In genomic region chr19:53905787-53906186, GRCh38 we compare ENCODE assay signal across 14 cellular contexts. TPM values are rescaled to one million over a fixed set of nuclear protein-coding genes. Genes with fewer than 3 reads are reported as not detected.
DNase-seq lines count a peak whose midpoint lies in the region; ATAC-seq and TF ChIP-seq lines count a peak whose summit lies in the region.
"Had no signal": no experiment of that assay in that cellular context is flagged by ENCODE, and none has a peak within 500 bp of the region (broad histone marks: within the 10 kb centered on the region; RNA-seq: fewer than 3 reads in every experiment).

No MANE protein-coding gene starts in this region.

- ATAC-seq in GM23338 = no peak
- ATAC-seq in WTC11 = no peak
- ATAC-seq in HG03460 (IDR thresholded peaks at IDR 0.05; ENCODE audit: unreplicated experiment) = no peak

- H3K9me3 ChIP-seq in HEK293 (ENCODE audit: control insufficient read depth, insufficient read depth, low read depth, low read length) (no peaks in the 10 kb centered on the region), iPS-15b (ENCODE audit: control insufficient read depth, insufficient read depth, low read length) (no peaks in the 10 kb centered on the region), MM.1S (replicated peaks; ENCODE audit: insufficient read depth, low read length) (no peaks in the 10 kb centered on the region)
- H3K9me3 ChIP-seq: BE2C had no signal

- peaks cover 3% of the 10 kb centered on the region; the same call in 1 of the 3 replicates for H3K9me3 Mint-ChIP-seq in GM23338
- no peaks in the 10 kb centered on the region for H3K9me3 Mint-ChIP-seq in WTC11

- H4K20me1 ChIP-seq in GM23338 (replicated peaks; ENCODE audit: insufficient read depth) (no peaks in the 10 kb centered on the region; the same call in 1 of the 2 replicates), MM.1S (ENCODE audit: insufficient read depth, low read length) (no peaks in the 10 kb centered on the region)

- no peaks in the 10 kb centered on the region for H3K9me2 ChIP-seq in GM23338 (ENCODE audit: insufficient read depth)
- no peaks in the 10 kb centered on the region for H3K9me2 ChIP-seq in MM.1S (replicated peaks; ENCODE audit: insufficient read depth, low read length)

- H3K79me2 ChIP-seq in GM23338 (replicated peaks; ENCODE audit: insufficient read depth) (peaks cover 6% of the 10 kb centered on the region), MM.1S (ENCODE audit: low read length) (no peaks in the 10 kb centered on the region)

- DNase-seq in GM23338 (ENCODE audit: low spot score) (peak; percentile 4), WTC11 (ENCODE audit: low spot score) (no peak), MM.1S (no peak), HUDEP-2 (lab: John Stamatoyannopoulos, UW; ENCODE audit: unreplicated experiment in 76 of 76) (no peak)
- no peak for DNase-seq in stimulated activated CD4-positive, alpha-beta T cell treated with anti-CD3 and anti-CD28 coated beads, Interleukin-2, amount 100 ng/mL, for 24 hours
- DNase-seq: ACHN; BE2C; C1 segment of cervical spinal cord; CD4-positive, CD25-positive, alpha-beta regulatory T cell; CD8-positive, alpha-beta memory T cell; COR-L47 had no signal

- H3K4me2 ChIP-seq in GM23338 (peak overlapping the region; percentile 95), MM.1S (ENCODE audit: low read depth, low read length) (no peak overlapping the region)

- H3K27ac ChIP-seq in GM23338 (ENCODE audit: low read depth) (no peak overlapping the region), HEK293 (ENCODE audit: extremely low read depth, low read depth, low read length) (no peak overlapping the region), MM.1S (ENCODE audit: low read length) (no peak overlapping the region)

- H3K4me1 ChIP-seq in GM23338 (ENCODE audit: insufficient read depth) (peaks cover 11% of the 10 kb centered on the region; the same call in 1 of the 2 replicates), HEK293 (ENCODE audit: control insufficient read depth, insufficient read depth, low read length) (no peaks in the 10 kb centered on the region), iPS-15b (ENCODE audit: control insufficient read depth, insufficient read depth, low read length) (peaks cover 6% of the 10 kb centered on the region), MM.1S (ENCODE audit: low read length) (no peaks in the 10 kb centered on the region)
- H3K4me1 ChIP-seq: BE2C had no signal

- H3K27me3 Mint-ChIP-seq in GM23338 (ENCODE audit: insufficient read depth, low read depth, poor library complexity) (peaks cover 52% of the 10 kb centered on the region), WTC11 (ENCODE audit: low read depth) (peaks cover 54% of the 10 kb centered on the region)

- peaks cover 4% of the 10 kb centered on the region; the same call in 1 of the 2 replicates for H3K36me3 ChIP-seq in GM23338 (ENCODE audit: insufficient read depth)
- no peaks in the 10 kb centered on the region for H3K36me3 ChIP-seq in HEK293 (ENCODE audit: control insufficient read depth in 2 of 2, insufficient read depth in 1 of 2, low read length in 2 of 2)
- peaks cover under 1% of the 10 kb centered on the region for H3K36me3 ChIP-seq in iPS-15b (ENCODE audit: control insufficient read depth, insufficient read depth, low read length)
- H3K36me3 ChIP-seq in MM.1S (replicated peaks; ENCODE audit: insufficient read depth, low read length) = no peaks in the 10 kb centered on the region
- H3K36me3 ChIP-seq: BE2C had no signal

- CTCF ChIA-PET in HEK293 (lab: Yijun Ruan, JAX) = interaction anchor here (0.6 to 1.3 kb wide), 4 partner anchors 12 to 119 kb away, joined by 3 to 4 read pairs (median 4); no protein-coding TSS in a partner anchor
- CTCF ChIA-PET in WTC11 (lab: Charles Lee) = interaction anchor here (0.6 to 3.2 kb wide), 23 partner anchors 9 to 231 kb away, joined by 3 to 23 read pairs (median 4); partner anchors contain the start of gene MYADM

- H3K36me3 Mint-ChIP-seq in GM23338 (ENCODE audit: low read depth) (peaks cover 4% of the 10 kb centered on the region; the same call in 2 of the 3 replicates), WTC11 (peaks cover 7% of the 10 kb centered on the region; the same call in 1 of the 2 replicates)

- H3K4me1 Mint-ChIP-seq in GM23338 (peaks cover 35% of the 10 kb centered on the region), WTC11 (peaks cover 33% of the 10 kb centered on the region)

- H2AFZ ChIP-seq in GM23338 = no peak overlapping the region
- H2AFZ ChIP-seq in MM.1S (ENCODE audit: low read length) = no peak overlapping the region

- H3K4me3 Mint-ChIP-seq in GM23338 (peak overlapping the region; percentile 79; the same call in 2 of the 3 replicates), WTC11 (peak overlapping the region; percentile 88)
- H3K4me3 Mint-ChIP-seq: CD4-positive, CD25-positive, alpha-beta regulatory T cell had no signal

- H3F3A ChIP-seq in GM23338 (replicated peaks; ENCODE audit: low read depth) (peaks cover 19% of the 10 kb centered on the region; the same call in 1 of the 2 replicates), MM.1S (ENCODE audit: insufficient read depth, low read length) (no peaks in the 10 kb centered on the region)

- H3K27ac Mint-ChIP-seq in GM23338 = no peak overlapping the region
- H3K27ac Mint-ChIP-seq in WTC11 = no peak overlapping the region

- H3K9ac ChIP-seq in iPS-15b (ENCODE audit: low read depth, low read length) = no peak overlapping the region
- no peak overlapping the region for H3K9ac ChIP-seq in MM.1S (ENCODE audit: low read length)

- no peak for TF ChIP-seq CTCF in GM23338 (conservative IDR thresholded peaks at IDR 0.05; ENCODE audit: low read depth in 2 of 2)
- no peak for TF ChIP-seq CTCF in HEK293 (tag by site-specific recombination; IDR thresholded peaks at IDR 0.05)
- no peak for TF ChIP-seq CTCF in WTC11 (IDR thresholded peaks at IDR 0.05)
- TF ChIP-seq CTCF in MM.1S (IDR thresholded peaks at IDR 0.05; ENCODE audit: low read length) = no peak

- POLR2A ChIA-PET in HEK293 (lab: Yijun Ruan, JAX) = no interaction called here
- POLR2A ChIA-PET in WTC11 (lab: Charles Lee) = interaction anchor here (1.0 to 2.0 kb wide), 2 partner anchors 36 to 38 kb away, joined by 4 to 8 read pairs; partner anchors contain the start of gene MYADM

- H3K27me3 ChIP-seq in GM23338 (ENCODE audit: insufficient read depth) (peaks cover 35% of the 10 kb centered on the region), iPS-15b (ENCODE audit: control insufficient read depth, insufficient read depth, low read length) (peaks cover 42% of the 10 kb centered on the region), MM.1S (replicated peaks; ENCODE audit: insufficient read depth, low read length) (peaks cover 12% of the 10 kb centered on the region; the same call in 1 of the 2 replicates)

- H3K4me3 ChIP-seq in GM23338 = peak overlapping the region; percentile 77
- no peak overlapping the region for H3K4me3 ChIP-seq in HEK293 (ENCODE audit: low read depth, low read length)
- peak overlapping the region; percentile 59 for H3K4me3 ChIP-seq in iPS-15b (ENCODE audit: low read depth, low read length)
- H3K4me3 ChIP-seq in MM.1S (ENCODE audit: low read length) = no peak overlapping the region

TF ChIP-seq in GM23338, 12 proteins besides CTCF, POLR2A, EP300 and RAD21 (continues in another document):
- TF ChIP-seq ZNF114 (CRISPR knock-in tag; IDR thresholded peaks at IDR 0.05) = no peak
- TF ChIP-seq STAT1 (IDR thresholded peaks at IDR 0.05; ENCODE audit: unreplicated experiment) = no peak

TF ChIP-seq in HEK293, 187 proteins besides CTCF, POLR2A, EP300 and RAD21:
- no peak for TF ChIP-seq ZNF501 (tag by site-specific recombination; IDR thresholded peaks at IDR 0.05)
- 0 out of 2 replicates have a peak, but pooled peaks have one; percentile 37 for TF ChIP-seq ZNF366 (tag by site-specific recombination; conservative IDR thresholded peaks at IDR 0.05)

TF ChIP-seq in WTC11, 78 proteins besides CTCF, POLR2A, EP300 and RAD21 (continues in another document):
- no peak for TF ChIP-seq TEAD4 (CRISPR knock-in tag; IDR thresholded peaks at IDR 0.05)
- no peak for TF ChIP-seq NFE2L1 (CRISPR knock-in tag; IDR thresholded peaks at IDR 0.05)
- no peak for TF ChIP-seq ZNF138 (CRISPR knock-in tag; conservative IDR thresholded peaks at IDR 0.05)
- no peak for TF ChIP-seq ZBTB43 (CRISPR knock-in tag; IDR thresholded peaks at IDR 0.05)
- TF ChIP-seq KAT7 (CRISPR knock-in tag; IDR thresholded peaks at IDR 0.05; ENCODE audit: borderline replicate concordance) = no peak
- TF ChIP-seq NFATC4 (CRISPR knock-in tag; IDR thresholded peaks at IDR 0.05) = no peak
- no peak for TF ChIP-seq ZNF396 (CRISPR knock-in tag; IDR thresholded peaks at IDR 0.05; ENCODE audit: borderline replicate concordance)
- TF ChIP-seq, protein P1, sequence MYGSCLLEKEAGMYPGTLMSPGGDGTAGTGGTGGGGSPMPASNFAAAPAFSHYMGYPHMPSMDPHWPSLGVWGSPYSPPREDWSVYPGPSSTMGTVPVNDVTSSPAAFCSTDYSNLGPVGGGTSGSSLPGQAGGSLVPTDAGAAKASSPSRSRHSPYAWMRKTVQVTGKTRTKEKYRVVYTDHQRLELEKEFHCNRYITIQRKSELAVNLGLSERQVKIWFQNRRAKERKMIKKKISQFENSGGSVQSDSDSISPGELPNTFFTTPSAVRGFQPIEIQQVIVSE (CRISPR knock-in tag; IDR thresholded peaks at IDR 0.05; ENCODE audit: borderline replicate concordance) = no peak
- TF ChIP-seq ZNF263 (CRISPR knock-in tag; IDR thresholded peaks at IDR 0.05; ENCODE audit: low read depth) = 0 out of 2 replicates have a peak, but pooled peaks have one; percentile 20

RNA-seq across cellular contexts. Expression of gene CACNG7, which starts 3.3 kb away (rescaled TPM):
- 15.6 and 17.9 TPM in 2 replicates for total RNA-seq in GM23338 (2014; rRNA removed; shearing (Covaris generic))
- polyA plus RNA-seq in GM23338 (2016; fragmentation: Nextera tagmentation; extraction: Ambion mirVana) = 9.4 and 9.8 TPM in 2 replicates
- 33.3 to 44.1 TPM (median 43.2 TPM) in 3 replicates for total RNA-seq in WTC11 (2021)
- total RNA-seq: CD4-positive, CD25-positive, alpha-beta regulatory T cell; CD8-positive, alpha-beta memory T cell had no signal
- polyA plus RNA-seq: CD4-positive, CD25-positive, alpha-beta regulatory T cell; CD8-positive, alpha-beta memory T cell had no signal

RNA-seq across cellular contexts. Expression of gene PRKCG, which starts 23.8 kb away (rescaled TPM):
- total RNA-seq in GM23338 (2014; rRNA removed; shearing (Covaris generic)) = 11.1 and 15.9 TPM in 2 replicates
- 14.9 and 15.4 TPM in 2 replicates for polyA plus RNA-seq in GM23338 (2016; fragmentation: Nextera tagmentation; extraction: Ambion mirVana)
- 23.0 to 30.0 TPM (median 27.5 TPM) in 3 replicates for total RNA-seq in WTC11 (2021)
- total RNA-seq: CD4-positive, CD25-positive, alpha-beta regulatory T cell; CD8-positive, alpha-beta memory T cell had no signal
- polyA plus RNA-seq: CD4-positive, CD25-positive, alpha-beta regulatory T cell; CD8-positive, alpha-beta memory T cell had no signal

RNA-seq across cellular contexts. Expression of gene MYADM, which starts 38.1 kb away (rescaled TPM):
- 40.5 and 57.1 TPM in 2 replicates for total RNA-seq in GM23338 (2014; rRNA removed; shearing (Covaris generic))
- 43.6 and 49.9 TPM in 2 replicates for polyA plus RNA-seq in GM23338 (2016; fragmentation: Nextera tagmentation; extraction: Ambion mirVana)
- total RNA-seq in WTC11 (2021) = 78.6 to 86.4 TPM (median 79.7 TPM) in 3 replicates

RNA-seq across cellular contexts. Expression of gene CACNG8, which starts 57.0 kb away (rescaled TPM):
- 3.1 and 3.9 TPM in 2 replicates for total RNA-seq in GM23338 (2014; rRNA removed; shearing (Covaris generic))
- polyA plus RNA-seq in GM23338 (2016; fragmentation: Nextera tagmentation; extraction: Ambion mirVana) = 2.2 TPM in 2 replicates
- total RNA-seq in WTC11 (2021) = 12.5 to 15.7 TPM (median 15.1 TPM) in 3 replicates
- total RNA-seq: CD4-positive, CD25-positive, alpha-beta regulatory T cell; CD8-positive, alpha-beta memory T cell had no signal
- polyA plus RNA-seq: CD4-positive, CD25-positive, alpha-beta regulatory T cell; CD8-positive, alpha-beta memory T cell had no signal

Comparison
In these comparisons a context has a peak if more than half of its experiments do, and no peak if none do; other contexts are left out.
1. H3K4me3 ChIP-seq: peak in GM23338 (single experiment) and iPS-15b (single experiment); none in HEK293 (single experiment) and MM.1S (single experiment).